10 cellular contexts compared by ENCODE assay signal in the genomic region with DNA sequence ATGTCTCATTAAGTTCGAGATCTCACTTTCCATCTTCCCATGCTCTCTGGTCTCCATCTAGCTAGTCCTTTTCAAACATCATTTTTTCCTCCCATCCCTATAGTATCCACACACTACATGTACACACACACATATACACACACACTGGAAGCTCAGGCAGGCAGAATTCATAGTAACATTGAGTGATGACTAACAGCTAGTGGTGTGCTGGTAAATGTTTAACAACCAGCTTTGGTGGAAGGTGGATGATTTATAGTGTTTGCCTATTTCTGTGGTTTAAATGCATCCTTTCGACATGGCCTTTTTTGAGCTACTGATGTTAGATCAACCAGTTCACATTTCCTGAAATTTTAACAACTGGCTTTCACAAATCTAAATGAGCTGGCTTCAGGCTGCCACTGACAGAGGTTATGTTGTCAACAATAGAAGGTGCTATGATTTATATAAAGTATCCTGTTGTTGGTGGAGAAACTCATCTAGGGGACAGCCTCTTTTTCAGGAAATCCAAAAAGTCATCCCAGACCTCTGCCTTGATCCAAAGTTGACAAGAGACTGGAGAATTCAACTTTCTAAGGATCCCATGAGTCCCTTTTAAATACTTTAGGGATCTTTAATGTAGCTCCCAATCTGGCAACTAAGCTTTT.
DNase-seq lines count a peak whose midpoint lies in the region; ATAC-seq lines count a peak whose summit lies in the region.
"Had no signal": no experiment of that assay in that cellular context is flagged by ENCODE, and none has a peak within 500 bp of the region (broad histone marks: within the 10 kb centered on the region; RNA-seq: fewer than 3 reads in every experiment).

No MANE protein-coding gene starts in this region.

- no peaks in the 10 kb centered on the region for H3K36me3 Mint-ChIP-seq in activated naive CD4-positive, alpha-beta T cell treated with anti-CD3 and anti-CD28 coated beads for 36 hours (ENCODE audit: low read depth)
- no peaks in the 10 kb centered on the region for H3K36me3 Mint-ChIP-seq in T-helper 2 cell treated with Interferon-gamma antibody and Interleukin-4, amounts not matched to agents 5 μg/mL and 100 μg/mL, for 36 hours (ENCODE audit: low read depth)

- no peak overlapping the region for H3K27ac Mint-ChIP-seq in activated naive CD4-positive, alpha-beta T cell treated with anti-CD3 and anti-CD28 coated beads for 36 hours
- no peak overlapping the region for H3K27ac Mint-ChIP-seq in T-helper 2 cell treated with Interferon-gamma antibody and Interleukin-4, amounts not matched to agents 5 μg/mL and 100 μg/mL, for 36 hours

- no peaks in the 10 kb centered on the region for H3K9me3 Mint-ChIP-seq in activated naive CD4-positive, alpha-beta T cell treated with anti-CD3 and anti-CD28 coated beads for 36 hours
- no peaks in the 10 kb centered on the region for H3K9me3 Mint-ChIP-seq in T-helper 2 cell treated with Interferon-gamma antibody and Interleukin-4, amounts not matched to agents 5 μg/mL and 100 μg/mL, for 36 hours

- peak; percentile 33 for DNase-seq in NCI-H226
- peak; percentile 65 for DNase-seq in skeletal muscle cell (ENCODE audit: low read depth)
- no peak for DNase-seq in activated naive CD4-positive, alpha-beta T cell treated with anti-CD3 and anti-CD28 coated beads for 36 hours
- DNase-seq in T-helper 2 cell treated with Interferon-gamma antibody and Interleukin-4, amounts not matched to agents 5 μg/mL and 100 μg/mL, for 36 hours (ENCODE audit: low spot score): no peak
- DNase-seq: Kasumi-1; SHP77 treated with DMSO at 0.1 percent for 48 hours; stimulated activated CD4-positive, alpha-beta T cell treated with anti-CD3 and anti-CD28 coated beads, Interleukin-2, amount 100 ng/mL, for 48 hours had no signal

- ATAC-seq in GM19023 (IDR thresholded peaks at IDR 0.05; ENCODE audit: unreplicated experiment) (peak; percentile 91), HG02763 (IDR thresholded peaks at IDR 0.05; ENCODE audit: unreplicated experiment) (peak; percentile 88), esophagus mucosa (no peak)

- no peak overlapping the region for H3K4me3 Mint-ChIP-seq in activated naive CD4-positive, alpha-beta T cell treated with anti-CD3 and anti-CD28 coated beads for 36 hours
- no peak overlapping the region for H3K4me3 Mint-ChIP-seq in T-helper 2 cell treated with Interferon-gamma antibody and Interleukin-4, amounts not matched to agents 5 μg/mL and 100 μg/mL, for 36 hours

- H3K4me3 ChIP-seq in skeletal muscle cell (ENCODE audit: low read depth, low read length): no peak overlapping the region

- peaks cover 15% of the 10 kb centered on the region for H3K27me3 Mint-ChIP-seq in activated naive CD4-positive, alpha-beta T cell treated with anti-CD3 and anti-CD28 coated beads for 36 hours (ENCODE audit: low read depth)
- no peaks in the 10 kb centered on the region for H3K27me3 Mint-ChIP-seq in T-helper 2 cell treated with Interferon-gamma antibody and Interleukin-4, amounts not matched to agents 5 μg/mL and 100 μg/mL, for 36 hours (ENCODE audit: low read depth)

- CTCF ChIA-PET in activated naive CD4-positive, alpha-beta T cell treated with anti-CD3 and anti-CD28 coated beads for 36 hours (lab: Charles Lee): interaction anchor here (0.7 to 1.4 kb wide), 2 partner anchors 15 to 194 kb away, joined by 3 to 4 read pairs; no protein-coding TSS in a partner anchor

- H3K4me1 Mint-ChIP-seq in activated naive CD4-positive, alpha-beta T cell treated with anti-CD3 and anti-CD28 coated beads for 36 hours (ENCODE audit: low read depth): no peaks in the 10 kb centered on the region
- H3K4me1 Mint-ChIP-seq in T-helper 2 cell treated with Interferon-gamma antibody and Interleukin-4, amounts not matched to agents 5 μg/mL and 100 μg/mL, for 36 hours (ENCODE audit: low read depth): peaks cover 1% of the 10 kb centered on the region

- intact Hi-C loops in activated naive CD4-positive, alpha-beta T cell treated with anti-CD3 and anti-CD28 coated beads for 36 hours (cut with micrococcal nuclease): no loop called here

Comparison
In these comparisons a context has a peak if more than half of its experiments do, and no peak if none do; other contexts are left out.
1. DNase-seq: peak in NCI-H226 (single experiment) and skeletal muscle cell (single experiment); none in activated naive CD4-positive, alpha-beta T cell treated with anti-CD3 and anti-CD28 coated beads for 36 hours (single experiment) and T-helper 2 cell treated with Interferon-gamma antibody and Interleukin-4, amounts not matched to agents 5 μg/mL and 100 μg/mL, for 36 hours (single experiment).